ENCODE assay signal across 15 cellular contexts in the genomic region with DNA sequence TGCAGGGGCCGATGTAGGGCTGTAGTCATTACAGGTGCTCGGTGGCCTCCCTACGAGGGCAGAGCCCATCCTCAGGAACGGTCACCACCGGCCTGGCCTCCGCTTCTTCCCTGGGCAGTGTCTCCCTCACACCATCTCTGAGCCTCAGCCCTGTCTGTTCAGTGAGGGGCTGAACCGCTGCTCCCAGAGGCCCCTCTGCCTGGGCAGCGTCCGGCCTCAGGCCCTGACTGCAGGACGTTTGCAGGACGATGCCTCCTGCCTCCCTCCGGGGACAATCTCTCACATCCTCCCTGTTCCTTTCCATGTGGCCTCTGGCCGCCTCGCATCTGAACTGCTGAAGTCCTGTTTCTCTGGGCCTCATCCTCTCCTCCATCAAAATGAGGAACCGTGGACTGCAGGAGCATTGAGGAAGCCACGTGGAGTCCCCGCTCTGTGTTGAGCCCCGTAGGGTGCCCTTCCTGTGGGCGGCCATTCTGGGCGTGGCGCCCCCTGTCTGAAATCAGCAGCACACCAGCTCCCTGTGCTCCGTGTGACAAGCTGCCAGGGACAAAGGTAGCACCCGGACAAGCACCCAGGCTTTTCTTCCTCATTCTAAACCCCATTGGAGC.
DNase-seq lines count a peak whose midpoint lies in the region; ATAC-seq, FAIRE-seq and TF ChIP-seq lines count a peak whose summit lies in the region.
"Had no signal": no experiment of that assay in that cellular context is flagged by ENCODE, and none has a peak within 500 bp of the region (broad histone marks: within the 10 kb centered on the region; RNA-seq: fewer than 3 reads in every experiment).

No MANE protein-coding gene starts in this region.

- H2AFZ ChIP-seq in OCI-LY7 (ENCODE audit: low read length) = no peak overlapping the region

- peaks cover 9% of the 10 kb centered on the region for H3K27me3 Mint-ChIP-seq in activated naive CD8-positive, alpha-beta T cell treated with anti-CD3 and anti-CD28 coated beads, Interleukin-2, amount 50 U/mL, for 24 hours
- H3K27me3 Mint-ChIP-seq in activated naive CD8-positive, alpha-beta T cell treated with anti-CD3 and anti-CD28 coated beads for 36 hours = peaks cover 15% of the 10 kb centered on the region

- TF ChIP-seq POLR2A in vagina (IDR thresholded peaks at IDR 0.05) = no peak

- no peaks in the 10 kb centered on the region for H3K9me3 Mint-ChIP-seq in activated naive CD8-positive, alpha-beta T cell treated with anti-CD3 and anti-CD28 coated beads, Interleukin-2, amount 50 U/mL, for 24 hours
- no peaks in the 10 kb centered on the region for H3K9me3 Mint-ChIP-seq in activated naive CD8-positive, alpha-beta T cell treated with anti-CD3 and anti-CD28 coated beads for 36 hours
- H3K9me3 Mint-ChIP-seq: activated T-cell treated with anti-CD3 and anti-CD28 coated beads, Interleukin-2, amount 50 U/mL, for 4 hours; immature natural killer cell had no signal

- no peak for FAIRE-seq in urothelium cell line (lab: Jason Lieb, UNC)
- FAIRE-seq: H54, HTR-8/SVneo had no signal

- no peaks in the 10 kb centered on the region for H3K36me3 Mint-ChIP-seq in activated naive CD8-positive, alpha-beta T cell treated with anti-CD3 and anti-CD28 coated beads, Interleukin-2, amount 50 U/mL, for 24 hours (ENCODE audit: low read depth)
- no peaks in the 10 kb centered on the region for H3K36me3 Mint-ChIP-seq in activated naive CD8-positive, alpha-beta T cell treated with anti-CD3 and anti-CD28 coated beads for 36 hours
- H3K36me3 Mint-ChIP-seq: immature natural killer cell had no signal

- no peak overlapping the region for H3K27ac Mint-ChIP-seq in activated naive CD8-positive, alpha-beta T cell treated with anti-CD3 and anti-CD28 coated beads, Interleukin-2, amount 50 U/mL, for 24 hours
- H3K27ac Mint-ChIP-seq in activated naive CD8-positive, alpha-beta T cell treated with anti-CD3 and anti-CD28 coated beads for 36 hours = no peak overlapping the region
- H3K27ac Mint-ChIP-seq: immature natural killer cell had no signal

- no peaks in the 10 kb centered on the region for H3K27me3 ChIP-seq in vagina
- H3K27me3 ChIP-seq: ascending aorta had no signal

- H3K4me2 ChIP-seq in OCI-LY7 (ENCODE audit: low read length) = no peak overlapping the region

- no peaks in the 10 kb centered on the region for H4K20me1 ChIP-seq in OCI-LY7 (ENCODE audit: insufficient read depth, low read length)

- H3K36me3 ChIP-seq in OCI-LY7 (ENCODE audit: insufficient read depth, low read length) (no peaks in the 10 kb centered on the region), vagina (no peaks in the 10 kb centered on the region)
- H3K36me3 ChIP-seq: ascending aorta had no signal

- POLR2A ChIA-PET in OCI-LY7 (lab: Charles Lee) = no interaction called here

- no peak for DNase-seq in activated naive CD8-positive, alpha-beta T cell treated with anti-CD3 and anti-CD28 coated beads, Interleukin-2, amount 50 U/mL, for 24 hours
- no peak for DNase-seq in activated naive CD8-positive, alpha-beta T cell treated with anti-CD3 and anti-CD28 coated beads for 36 hours
- DNase-seq in OCI-LY7 (ENCODE audit: low spot score) (peak; percentile 4), iPS-NIHi11 (ENCODE audit: low spot score) (peak; percentile 79), vagina (ENCODE audit: extremely low spot score in 2 of 2) (peak; percentile 65 to 88), urothelium cell line (ENCODE audit: low spot score) (no peak), T-helper 9 cell (no peak)
- no peak for DNase-seq in activated naive CD4-positive, alpha-beta T cell (lab: John Stamatoyannopoulos, UW)
- DNase-seq: activated T-cell treated with anti-CD3 and anti-CD28 coated beads, Interleukin-2, amount 50 U/mL, for 4 hours; immature natural killer cell; NCI-H1417; SHP77 had no signal

- H3K79me2 ChIP-seq in OCI-LY7 (ENCODE audit: insufficient read depth, low read depth, low read length) = no peaks in the 10 kb centered on the region

- BruUV-seq in OCI-LY7 (replicated peaks; lab: Mats Ljungman, UMichigan) = no TSS peak

- H3K9me3 ChIP-seq in OCI-LY7 (ENCODE audit: low read length) = no peaks in the 10 kb centered on the region
- H3K9me3 ChIP-seq in vagina = no peaks in the 10 kb centered on the region

- no peaks in the 10 kb centered on the region for H3K9me2 ChIP-seq in OCI-LY7 (ENCODE audit: insufficient read depth, low read length)

- no peak overlapping the region for H3K4me3 ChIP-seq in OCI-LY7 (ENCODE audit: low read depth, low read length, poor library complexity, severe bottlenecking)
- no peak overlapping the region for H3K4me3 ChIP-seq in vagina
- H3K4me3 ChIP-seq: ascending aorta had no signal

- intact Hi-C loops in OCI-LY7 (cut with micrococcal nuclease; ENCODE audit: unreplicated experiment) = no loop called here
- intact Hi-C loops in vagina (cut with DNase I) = no loop called here

- peak; percentile 67 for TF ChIP-seq CTCF in OCI-LY7 (conservative IDR thresholded peaks at IDR 0.05; ENCODE audit: low read length)
- no peak for TF ChIP-seq CTCF in vagina (IDR thresholded peaks at IDR 0.05)

- no peaks in the 10 kb centered on the region for H3K4me1 Mint-ChIP-seq in activated naive CD8-positive, alpha-beta T cell treated with anti-CD3 and anti-CD28 coated beads, Interleukin-2, amount 50 U/mL, for 24 hours
- no peaks in the 10 kb centered on the region for H3K4me1 Mint-ChIP-seq in activated naive CD8-positive, alpha-beta T cell treated with anti-CD3 and anti-CD28 coated beads for 36 hours
- H3K4me1 Mint-ChIP-seq: immature natural killer cell had no signal

- H3K4me1 ChIP-seq in OCI-LY7 (ENCODE audit: insufficient read depth, low read length, poor library complexity, severe bottlenecking) = no peaks in the 10 kb centered on the region
- no peaks in the 10 kb centered on the region for H3K4me1 ChIP-seq in vagina
- H3K4me1 ChIP-seq: ascending aorta had no signal

- ATAC-seq in activated naive CD8-positive, alpha-beta T cell treated with anti-CD3 and anti-CD28 coated beads, Interleukin-2, amount 50 U/mL, for 24 hours = peak; percentile 7
- ATAC-seq: activated T-cell treated with anti-CD3 and anti-CD28 coated beads, Interleukin-2, amount 50 U/mL, for 4 hours had no signal

- H3K27ac ChIP-seq in OCI-LY7 (ENCODE audit: low read depth, low read length, poor library complexity, severe bottlenecking) = no peak overlapping the region
- H3K27ac ChIP-seq in vagina = no peak overlapping the region
- H3K27ac ChIP-seq: ascending aorta had no signal

- H3K4me3 Mint-ChIP-seq in activated naive CD8-positive, alpha-beta T cell treated with anti-CD3 and anti-CD28 coated beads, Interleukin-2, amount 50 U/mL, for 24 hours = no peak overlapping the region
- no peak overlapping the region for H3K4me3 Mint-ChIP-seq in activated naive CD8-positive, alpha-beta T cell treated with anti-CD3 and anti-CD28 coated beads for 36 hours
- H3K4me3 Mint-ChIP-seq: activated T-cell treated with anti-CD3 and anti-CD28 coated beads, Interleukin-2, amount 50 U/mL, for 4 hours; immature natural killer cell had no signal

- CTCF ChIA-PET in OCI-LY7 (lab: Charles Lee; ENCODE audit: unreplicated experiment) = no interaction called here

Comparison
In these comparisons a context has a peak if more than half of its experiments do, and no peak if none do; other contexts are left out.
1. DNase-seq: peak in OCI-LY7 (single experiment), iPS-NIHi11 (single experiment) and vagina (2 of 2); none in activated naive CD8-positive, alpha-beta T cell treated with anti-CD3 and anti-CD28 coated beads, Interleukin-2, amount 50 U/mL, for 24 hours (single experiment), activated naive CD8-positive, alpha-beta T cell treated with anti-CD3 and anti-CD28 coated beads for 36 hours (single experiment), urothelium cell line (single experiment), activated naive CD4-positive, alpha-beta T cell (0 of 4) and T-helper 9 cell (single experiment).